In the genomic region with DNA sequence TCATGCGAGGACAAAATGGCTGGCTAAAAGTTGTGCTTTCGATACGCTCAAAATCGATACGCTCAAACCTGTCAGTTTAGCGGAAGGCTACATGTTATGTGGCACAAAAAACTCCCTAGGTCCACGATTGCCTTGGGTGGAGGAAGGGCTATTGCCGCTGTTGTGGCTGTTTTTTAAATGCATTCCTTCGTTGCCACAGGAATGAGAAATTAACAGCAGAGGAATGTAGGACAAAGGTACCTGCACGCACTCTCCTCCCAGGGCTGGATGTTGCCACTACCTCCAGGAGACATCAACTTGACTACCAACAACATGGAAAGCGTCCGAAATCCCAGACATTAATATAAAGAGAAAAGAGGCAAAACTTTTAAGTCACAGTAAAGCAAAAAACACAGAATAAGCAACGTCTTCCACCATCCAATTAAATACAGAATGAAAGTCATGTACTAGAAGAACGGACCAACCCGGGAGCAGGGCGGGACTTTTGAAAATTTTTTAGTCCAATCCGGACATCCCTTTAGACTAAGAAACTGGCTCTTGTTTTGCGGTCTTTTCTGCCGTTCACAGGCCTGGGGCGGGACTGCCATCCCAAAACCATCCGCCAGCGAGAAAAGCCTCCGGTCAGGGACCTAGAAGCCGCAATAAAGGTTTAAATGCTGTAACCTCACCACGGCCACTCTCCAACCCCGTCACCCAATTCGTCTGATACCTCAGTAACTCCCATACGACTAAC, we compare ENCODE assay signal across 8 cellular contexts. TPM values are rescaled to one million over a fixed set of nuclear protein-coding genes. Genes with fewer than 3 reads are reported as not detected.
DNase-seq lines count a peak whose midpoint lies in the region; ATAC-seq and TF ChIP-seq lines count a peak whose summit lies in the region.

No MANE protein-coding gene starts in this region.

- H3T11ph ChIP-seq in H9 (ENCODE audit: low read length) = no peak overlapping the region

- DNase-seq in G401 (ENCODE audit: low spot score) (peak; percentile 97), H9 (peak; percentile 89), MG63 (peak; percentile 88), SIG-M5 treated with dmso at 0.1 percent for 504 hours (lab: John Stamatoyannopoulos, UW; ENCODE audit: unreplicated experiment) (peak; percentile 95), non-pigmented ciliary epithelial cell (ENCODE audit: low read depth) (peak; percentile 87), thoracic aorta (ENCODE audit: low spot score) (peak; percentile 72)
- peak; percentile 95 for DNase-seq in activated naive CD4-positive, alpha-beta T cell treated with anti-CD3 and anti-CD28 coated beads for 36 hours

- no peak overlapping the region for H2AFZ ChIP-seq in H9 (ENCODE audit: low read length)

- TF ChIP-seq CTCF in H9 (conservative IDR thresholded peaks at IDR 0.05) = peak; percentile 26; the same call in 2 of the 3 replicates
- TF ChIP-seq CTCF in gastroesophageal sphincter (IDR thresholded peaks at IDR 0.05) = peak in 3 of 4 experiments; percentile 30 to 55 (median 50)
- TF ChIP-seq CTCF in thoracic aorta (IDR thresholded peaks at IDR 0.05) = peak; percentile 35

- no peaks in the 10 kb centered on the region for H3K79me2 ChIP-seq in H9 (ENCODE audit: insufficient read depth, low read length)

- in situ Hi-C loops in G401 (cut with HindIII; ENCODE audit: low sequenced_read_pairs) = no loop called here

- H3K9me3 ChIP-seq in H9 (ENCODE audit: control insufficient read depth, low read depth, low read length) (no peaks in the 10 kb centered on the region), MG63 (no peaks in the 10 kb centered on the region), gastroesophageal sphincter (no peaks in the 10 kb centered on the region), thoracic aorta (no peaks in the 10 kb centered on the region)

- H3K27ac Mint-ChIP-seq in H9 = peak overlapping the region; percentile 97 to 100 (median 98)
- peak overlapping the region; percentile 100 for H3K27ac Mint-ChIP-seq in activated naive CD4-positive, alpha-beta T cell treated with anti-CD3 and anti-CD28 coated beads for 36 hours

- no peak for TF ChIP-seq EP300 in gastroesophageal sphincter (IDR thresholded peaks at IDR 0.05)

- no peak overlapping the region for H2AK5ac ChIP-seq in H9 (ENCODE audit: insufficient read length, low read length)

- peak; percentile 75 for ATAC-seq in gastroesophageal sphincter
- peak; percentile 70 for ATAC-seq in thoracic aorta (ENCODE audit: insufficient number of reproducible peaks, low FRiP score, low read depth)

- peak; percentile 70 to 73 for TF ChIP-seq POLR2A in gastroesophageal sphincter (IDR thresholded peaks at IDR 0.05)

- H2BK12ac ChIP-seq in H9 (ENCODE audit: insufficient read length, low read depth, low read length) = no peak overlapping the region

- no peak overlapping the region for H2BK20ac ChIP-seq in H9 (ENCODE audit: low read depth, low read length, poor library complexity, severe bottlenecking)

- peak overlapping the region; percentile 98 for H3K9ac ChIP-seq in H9 (ENCODE audit: extremely low read depth, insufficient read length, low read length)

- CTCF ChIA-PET in activated naive CD4-positive, alpha-beta T cell treated with anti-CD3 and anti-CD28 coated beads for 36 hours (lab: Charles Lee) = interaction anchor here (1.6 to 20.3 kb wide), 2 partner anchors 29 to 40 kb away, joined by 4 to 570 read pairs; partner anchors contain the start of gene HFE

- peak overlapping the region; percentile 80 to 99 for H3K4me3 Mint-ChIP-seq in H9
- peak overlapping the region; percentile 97 for H3K4me3 Mint-ChIP-seq in activated naive CD4-positive, alpha-beta T cell treated with anti-CD3 and anti-CD28 coated beads for 36 hours

- peak overlapping the region; percentile 64 for H3K4me2 ChIP-seq in H9 (ENCODE audit: insufficient read depth, insufficient read length, low read length)

- no peak overlapping the region; the same call in 1 of the 2 replicates for H3K4ac ChIP-seq in H9 (ENCODE audit: low read depth, low read length)

- H3K23me2 ChIP-seq in H9 (ENCODE audit: insufficient read length, low read depth, low read length, poor library complexity, severe bottlenecking) = peaks cover 6% of the 10 kb centered on the region

- no peak overlapping the region for H2BK5ac ChIP-seq in H9 (ENCODE audit: insufficient read length, low read length)

- H3K4me3 ChIP-seq in MG63 (peak overlapping the region; percentile 48), gastroesophageal sphincter (peak overlapping the region; percentile 71 to 82), thoracic aorta (peak overlapping the region; percentile 78)

- H3K4me1 ChIP-seq in H9 (ENCODE audit: insufficient read depth, low read length) (no peaks in the 10 kb centered on the region), gastroesophageal sphincter (peaks cover 0 to 22% (median 5%) of the 10 kb centered on the region in 3 donors), thoracic aorta (ENCODE audit: control insufficient read depth in 1 of 2, low read depth in 2 of 2) (peaks cover 0 to 9% of the 10 kb centered on the region in 2 donors)

- H4K8ac ChIP-seq in H9 (replicated peaks; ENCODE audit: insufficient read length, low read depth, low read length) = no peak overlapping the region

- H3K27ac ChIP-seq in H9 (ENCODE audit: insufficient read length, low read depth, low read length) (peak overlapping the region; percentile 82), gastroesophageal sphincter (peak overlapping the region; percentile 86 to 98 (median 96)), thoracic aorta (peak overlapping the region; percentile 93 to 98)

- no peak overlapping the region for H2BK15ac ChIP-seq in H9 (ENCODE audit: low read depth, low read length)

- H3K4me1 Mint-ChIP-seq in H9 = peaks cover 31 to 36% of the 10 kb centered on the region in 2 experiments
- H3K4me1 Mint-ChIP-seq in activated naive CD4-positive, alpha-beta T cell treated with anti-CD3 and anti-CD28 coated beads for 36 hours (ENCODE audit: low read depth) = peaks cover 18% of the 10 kb centered on the region

- H4K91ac ChIP-seq in H9 (ENCODE audit: insufficient read length, low read depth, low read length) = no peak overlapping the region

- H3K36me3 Mint-ChIP-seq in H9 (ENCODE audit: insufficient read depth in 1 of 3, low read depth in 3 of 3) = no peaks in the 10 kb centered on the region; a peak in 1 of 7 replicates
- H3K36me3 Mint-ChIP-seq in activated naive CD4-positive, alpha-beta T cell treated with anti-CD3 and anti-CD28 coated beads for 36 hours (ENCODE audit: low read depth) = peaks cover 8% of the 10 kb centered on the region

- no peaks in the 10 kb centered on the region for H3K9me3 Mint-ChIP-seq in H9
- no peaks in the 10 kb centered on the region for H3K9me3 Mint-ChIP-seq in activated naive CD4-positive, alpha-beta T cell treated with anti-CD3 and anti-CD28 coated beads for 36 hours

- no peaks in the 10 kb centered on the region; the same call in 1 of the 2 replicates for H3K27me3 Mint-ChIP-seq in H9 (ENCODE audit: low read depth)
- H3K27me3 Mint-ChIP-seq in activated naive CD4-positive, alpha-beta T cell treated with anti-CD3 and anti-CD28 coated beads for 36 hours (ENCODE audit: low read depth) = peaks cover 11% of the 10 kb centered on the region

- H3K18ac ChIP-seq in H9 (ENCODE audit: insufficient read length, low read depth, low read length) = peak overlapping the region; percentile 18

- no peak overlapping the region for H2BK120ac ChIP-seq in H9 (ENCODE audit: low read depth, low read length, poor library complexity, severe bottlenecking)

- no peak overlapping the region for H4K5ac ChIP-seq in H9 (ENCODE audit: insufficient read length, low read depth, low read length)

- H3K36me3 ChIP-seq in MG63 (no peaks in the 10 kb centered on the region), gastroesophageal sphincter (no peaks in the 10 kb centered on the region), thoracic aorta (no peaks in the 10 kb centered on the region)

- no peak overlapping the region for H3K23ac ChIP-seq in H9 (ENCODE audit: insufficient read length, low read depth, low read length)

- intact Hi-C loops in activated naive CD4-positive, alpha-beta T cell treated with anti-CD3 and anti-CD28 coated beads for 36 hours (cut with micrococcal nuclease) = loop anchor here (1.0 to 5.0 kb wide), 6 partner anchors 10 to 1837 kb away; a partner anchor contains a TSS

- H4K20me1 ChIP-seq in H9 (ENCODE audit: control insufficient read depth, insufficient read depth, insufficient read length) = no peaks in the 10 kb centered on the region

- peak overlapping the region; percentile 87; the same call in 1 of the 2 replicates for H3K14ac ChIP-seq in H9 (ENCODE audit: insufficient read depth, low read length)

- no CpG with 5 or more reads among the region's 28 CpGs for WGBS in H9 (ENCODE audit: extremely low coverage, insufficient read length, low lambda C conversion rate)
- WGBS in gastroesophageal sphincter (ENCODE audit: low coverage in 1 of 2), 2 donors = 0% methylated on average over 22 of the region's 28 CpGs

- H3K27me3 ChIP-seq in H9 (ENCODE audit: insufficient read depth, low read length) (no peaks in the 10 kb centered on the region), MG63 (no peaks in the 10 kb centered on the region), gastroesophageal sphincter (no peaks in the 10 kb centered on the region), thoracic aorta (replicated peaks; ENCODE audit: insufficient read depth) (no peaks in the 10 kb centered on the region)

- H3K56ac ChIP-seq in H9 (ENCODE audit: insufficient read length, low read depth, low read length) = no peak overlapping the region

- H3K79me1 ChIP-seq in H9 (ENCODE audit: insufficient read depth, low read depth, low read length, poor library complexity, severe bottlenecking) = no peaks in the 10 kb centered on the region

RNA-seq across cellular contexts. Expression of gene HFE, which starts 32.1 kb away (rescaled TPM):
- 2.3 and 8.0 TPM in 2 replicates for total RNA-seq in G401 (2014; rRNA removed; shearing (Covaris generic))
- 0.29 and 0.98 TPM in 2 replicates for total RNA-seq in H9 (2021)
- 7.7 and 9.1 TPM in 2 replicates for total RNA-seq in MG63 (2014; rRNA removed; shearing (Covaris generic); ENCODE audit: low replicate concordance)
- 1 to 10 TPM in 1 of 2 experiments, under 1 TPM in 1; 0.57 to 1.4 TPM for total RNA-seq in activated naive CD4-positive, alpha-beta T cell treated with anti-CD3 and anti-CD28 coated beads for 36 hours
- 10 to 100 TPM in 1 of 4 donors, 1 to 10 TPM in 3; 3.7 to 11.4 (median 8.3) TPM for total RNA-seq in gastroesophageal sphincter
- 10 to 100 TPM in 1 of 2 donors, 1 to 10 TPM in 1; 8.7 to 10.1 TPM for total RNA-seq in thoracic aorta

Comparison
In these comparisons a context has a peak if more than half of its experiments do, and no peak if none do; other contexts are left out.
1. Peak in every context shown above with its lines: DNase-seq, ATAC-seq, H3K4me3 ChIP-seq and H3K27ac ChIP-seq.